ENCODE assay signal across 9 cellular contexts in the genomic region with DNA sequence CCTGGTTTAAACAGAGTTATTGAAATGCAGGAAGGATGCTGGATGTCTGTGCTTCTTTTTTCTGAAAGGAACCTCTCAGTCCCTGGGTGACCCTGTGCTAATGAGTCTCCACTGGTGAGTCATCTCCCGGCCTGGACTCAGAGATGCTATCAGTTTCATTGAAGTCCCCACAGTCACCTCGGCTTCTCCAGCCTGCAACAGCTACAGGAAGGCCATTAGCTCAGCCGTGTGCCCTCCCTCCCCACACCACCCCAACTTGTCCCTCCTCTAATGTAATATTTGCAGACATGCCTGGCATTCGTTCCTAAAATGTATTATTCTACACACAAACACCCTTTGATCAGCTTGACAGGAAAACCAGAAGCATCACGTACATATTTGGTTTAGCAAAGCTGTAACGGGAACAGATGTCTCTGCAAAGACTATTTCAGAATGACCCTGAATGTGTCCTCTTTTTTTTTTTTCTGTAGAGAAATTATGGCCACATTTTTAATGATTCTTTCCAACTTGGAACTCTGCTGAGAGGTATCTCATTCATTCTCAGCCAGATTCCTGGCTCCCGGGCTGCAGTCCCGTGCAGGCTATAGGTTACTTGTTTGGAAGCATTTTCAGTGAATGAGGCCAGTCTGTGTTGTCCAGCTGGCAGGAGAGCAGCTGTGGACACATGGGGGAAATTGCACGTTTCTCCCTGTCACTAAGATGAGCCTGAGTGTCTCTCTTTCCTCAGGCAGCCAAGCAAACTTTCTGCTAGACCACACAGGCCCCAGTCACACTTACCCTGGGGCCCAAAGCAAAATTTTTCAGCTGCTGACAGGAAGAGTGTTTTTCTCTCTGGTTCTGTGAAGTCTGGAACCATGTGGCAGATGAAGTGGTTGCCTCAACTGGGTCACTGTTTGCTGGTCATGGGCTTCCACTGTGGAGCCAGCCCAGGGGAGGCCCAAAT.
DNase-seq lines count a peak whose midpoint lies in the region; ATAC-seq, FAIRE-seq and TF ChIP-seq lines count a peak whose summit lies in the region.
"Had no signal": no experiment of that assay in that cellular context is flagged by ENCODE, and none has a peak within 500 bp of the region (broad histone marks: within the 10 kb centered on the region; RNA-seq: fewer than 3 reads in every experiment).

No MANE protein-coding gene starts in this region.

- ATAC-seq in GM19397 (IDR thresholded peaks at IDR 0.05; ENCODE audit: unreplicated experiment) (peak; percentile 80), HG03342 (IDR thresholded peaks at IDR 0.05; ENCODE audit: unreplicated experiment) (peak; percentile 87)

- H3K4me1 Mint-ChIP-seq in neural progenitor cell (peaks cover 23% of the 10 kb centered on the region), endodermal cell (no peaks in the 10 kb centered on the region)

- H3K27ac ChIP-seq in neural progenitor cell: no peak overlapping the region
- no peak overlapping the region for H3K27ac ChIP-seq in endodermal cell (ENCODE audit: low read depth, low read length)
- H3K27ac ChIP-seq: SK-N-MC had no signal

- no peak overlapping the region for H3K4me3 ChIP-seq in neural progenitor cell
- no peak overlapping the region for H3K4me3 ChIP-seq in endodermal cell (ENCODE audit: low read length)
- H3K4me3 ChIP-seq: SK-N-MC had no signal

- no peaks in the 10 kb centered on the region for H4K20me1 ChIP-seq in neural progenitor cell (ENCODE audit: low read depth)

- no peaks in the 10 kb centered on the region for H3K36me3 Mint-ChIP-seq in neural progenitor cell
- no peaks in the 10 kb centered on the region for H3K36me3 Mint-ChIP-seq in endodermal cell (ENCODE audit: low read depth)

- H3K79me2 ChIP-seq in neural progenitor cell (ENCODE audit: low read depth): no peaks in the 10 kb centered on the region

- H3K9ac ChIP-seq in neural progenitor cell: no peak overlapping the region
- H3K9ac ChIP-seq in endodermal cell (ENCODE audit: extremely low read depth, low read length, poor library complexity, severe bottlenecking): no peak overlapping the region

- DNase-seq in DMS53 (lab: John Stamatoyannopoulos, UW) (peak; percentile 80), SHP77 treated with DMSO at 0.1 percent for 48 hours (lab: John Stamatoyannopoulos, UW) (peak; percentile 79), neural progenitor cell (ENCODE audit: low spot score) (no peak), endodermal cell (no peak), NCI-H146 (lab: John Stamatoyannopoulos, UW) (no peak)

- no peaks in the 10 kb centered on the region for H3K9me3 ChIP-seq in neural progenitor cell (ENCODE audit: low read depth)
- no peaks in the 10 kb centered on the region for H3K9me3 ChIP-seq in endodermal cell (ENCODE audit: control insufficient read depth, low read length)

- no peak overlapping the region for H3K4me2 ChIP-seq in neural progenitor cell

- H3K36me3 ChIP-seq in neural progenitor cell: no peaks in the 10 kb centered on the region
- H3K36me3 ChIP-seq in endodermal cell (ENCODE audit: control insufficient read depth, insufficient read depth, low read length): no peaks in the 10 kb centered on the region

- H3K27me3 Mint-ChIP-seq in neural progenitor cell (ENCODE audit: insufficient read depth, low read depth) (peaks cover 5% of the 10 kb centered on the region), endodermal cell (ENCODE audit: insufficient read depth) (peaks cover 6% of the 10 kb centered on the region)

- H3K9me3 Mint-ChIP-seq in neural progenitor cell (no peaks in the 10 kb centered on the region), endodermal cell (no peaks in the 10 kb centered on the region)

- H3K27me3 ChIP-seq in neural progenitor cell (no peaks in the 10 kb centered on the region), endodermal cell (ENCODE audit: control insufficient read depth, insufficient read depth, low read length, poor library complexity, severe bottlenecking) (no peaks in the 10 kb centered on the region)

- TF ChIP-seq CTCF in neural progenitor cell (IDR thresholded peaks at IDR 0.05) (no peak), endodermal cell (conservative IDR thresholded peaks at IDR 0.05) (no peak)

- H3K4me3 Mint-ChIP-seq in neural progenitor cell (no peak overlapping the region), endodermal cell (no peak overlapping the region)

- H3F3A ChIP-seq in neural progenitor cell (ENCODE audit: low read depth): no peaks in the 10 kb centered on the region

- peak; percentile 87 for FAIRE-seq in endometrium (lab: Jason Lieb, UNC)

- H3K27ac Mint-ChIP-seq in neural progenitor cell: peak overlapping the region; percentile 26
- no peak overlapping the region for H3K27ac Mint-ChIP-seq in endodermal cell

- peaks cover 4% of the 10 kb centered on the region for H3K4me1 ChIP-seq in neural progenitor cell
- H3K4me1 ChIP-seq in endodermal cell (ENCODE audit: control insufficient read depth, insufficient read depth, low read length): no peaks in the 10 kb centered on the region

- 62 to 79% methylated on average over 6 to 9 of the region's 9 CpGs for WGBS in endodermal cell (ENCODE audit: insufficient coverage in 1 of 2, insufficient read length in 1 of 2), 2 experiments

- H2AFZ ChIP-seq in neural progenitor cell (replicated peaks): no peak overlapping the region

Comparison
In these comparisons a context has a peak if more than half of its experiments do, and no peak if none do; other contexts are left out.
1. DNase-seq: peak in DMS53 (single experiment) and SHP77 treated with DMSO at 0.1 percent for 48 hours (single experiment); none in neural progenitor cell (single experiment), endodermal cell (single experiment) and NCI-H146 (single experiment).